12 cellular contexts compared by ENCODE assay signal in genomic region chr11:87454246-87454645, GRCh38.
DNase-seq lines count a peak whose midpoint lies in the region; ATAC-seq and TF ChIP-seq lines count a peak whose summit lies in the region.
"Had no signal": no experiment of that assay in that cellular context is flagged by ENCODE, and none has a peak within 500 bp of the region (broad histone marks: within the 10 kb centered on the region; RNA-seq: fewer than 3 reads in every experiment).

No MANE protein-coding gene starts in this region.

- intact Hi-C loops in psoas muscle (cut with DNase I) = no loop called here

- DNase-seq in NCI-H1105 treated with DMSO at 0.1 percent for 48 hours (lab: John Stamatoyannopoulos, UW) (peak; percentile 35), NCI-H1105 (lab: John Stamatoyannopoulos, UW) (no peak), NCI-H345 (lab: John Stamatoyannopoulos, UW) (peak; percentile 27), psoas muscle (no peak), NCI-H82 (lab: John Stamatoyannopoulos, UW) (no peak)
- no peak for DNase-seq in stimulated activated CD4-positive, alpha-beta T cell treated with anti-CD3 and anti-CD28 coated beads, Interleukin-2, amount 100 ng/mL, for 48 hours
- DNase-seq in activated CD4-positive, alpha-beta T cell treated with anti-CD3 and anti-CD28 coated beads, Interleukin-2, amount 50 U/mL, for 1 hour = no peak
- DNase-seq: 8988T; activated naive CD4-positive, alpha-beta T cell treated with anti-CD3 and anti-CD28 coated beads for 36 hours; left lung had no signal

- WGBS in psoas muscle, 3 donors = 0 to 5% (median 0%) methylated on average over 1 of the region's 1 CpG

- no peaks in the 10 kb centered on the region for H3K36me3 ChIP-seq in psoas muscle (ENCODE audit: insufficient read depth in 1 of 2, low read depth in 1 of 2)
- H3K36me3 ChIP-seq: left lung had no signal

- H3K9me3 ChIP-seq in psoas muscle = no peaks in the 10 kb centered on the region
- H3K9me3 ChIP-seq: left lung had no signal

- no peaks in the 10 kb centered on the region for H3K27me3 ChIP-seq in psoas muscle (ENCODE audit: insufficient read depth in 3 of 3, low read length in 2 of 3)
- H3K27me3 ChIP-seq: left lung had no signal

- no peak overlapping the region for H3K27ac ChIP-seq in psoas muscle
- H3K27ac ChIP-seq: epithelial cell of prostate, left lung had no signal

- TF ChIP-seq CTCF in psoas muscle (IDR thresholded peaks at IDR 0.05) = no peak

- peak; percentile 72 for ATAC-seq in HG02870 (IDR thresholded peaks at IDR 0.05; ENCODE audit: unreplicated experiment)
- ATAC-seq in psoas muscle = peak in 3 of 4 donors; percentile 37 to 48 (median 42)
- ATAC-seq: left lung had no signal

- peaks cover 12% of the 10 kb centered on the region for H3K4me1 ChIP-seq in psoas muscle
- H3K4me1 ChIP-seq: left lung had no signal

- no peak overlapping the region for H3K4me3 ChIP-seq in psoas muscle
- H3K4me3 ChIP-seq: left lung had no signal

Comparison
In these comparisons a context has a peak if more than half of its experiments do, and no peak if none do; other contexts are left out.
1. DNase-seq: peak in NCI-H1105 treated with DMSO at 0.1 percent for 48 hours (single experiment) and NCI-H345 (single experiment); none in NCI-H1105 (single experiment), psoas muscle (0 of 2), stimulated activated CD4-positive, alpha-beta T cell treated with anti-CD3 and anti-CD28 coated beads, Interleukin-2, amount 100 ng/mL, for 48 hours (0 of 2), NCI-H82 (single experiment) and activated CD4-positive, alpha-beta T cell treated with anti-CD3 and anti-CD28 coated beads, Interleukin-2, amount 50 U/mL, for 1 hour (single experiment).